In genomic region chr3:195258449-195259145, GRCh38 we compare ENCODE assay signal across 9 cellular contexts. TPM values are rescaled to one million over a fixed set of nuclear protein-coding genes. Genes with fewer than 3 reads are reported as not detected.
DNase-seq lines count a peak whose midpoint lies in the region; ATAC-seq, FAIRE-seq and TF ChIP-seq lines count a peak whose summit lies in the region.
"Had no signal": no experiment of that assay in that cellular context is flagged by ENCODE, and none has a peak within 500 bp of the region (broad histone marks: within the 10 kb centered on the region; RNA-seq: fewer than 3 reads in every experiment).

No MANE protein-coding gene starts in this region.

- no peak overlapping the region for H3K4me3 ChIP-seq in gastrocnemius medialis
- no peak overlapping the region for H3K4me3 ChIP-seq in foreskin fibroblast (ENCODE audit: low read depth in 1 of 2, low read length in 2 of 2)

- TF ChIP-seq POLR2A in GM12892 (IDR thresholded peaks at IDR 0.05; ENCODE audit: low read depth, low read length) (no peak), gastrocnemius medialis (IDR thresholded peaks at IDR 0.05) (no peak)

- TF ChIP-seq CTCF in RWPE1 (conservative IDR thresholded peaks at IDR 0.05; ENCODE audit: low read depth) = no peak
- no peak for TF ChIP-seq CTCF in gastrocnemius medialis (IDR thresholded peaks at IDR 0.05 in 4 of 5, conservative IDR thresholded peaks at IDR 0.05 in 1 of 5)
- no peak for TF ChIP-seq CTCF in foreskin fibroblast (IDR thresholded peaks at IDR 0.05; ENCODE audit: low read depth, low read length)

- H3K27ac ChIP-seq in RWPE1 = peak overlapping the region; percentile 83
- peak overlapping the region; percentile 65 for H3K27ac ChIP-seq in epithelial cell of prostate
- peak overlapping the region; percentile 78 to 87 (median 84) for H3K27ac ChIP-seq in gastrocnemius medialis

- H3K27me3 ChIP-seq in gastrocnemius medialis = no peaks in the 10 kb centered on the region

- H3K36me3 ChIP-seq in gastrocnemius medialis = no peaks in the 10 kb centered on the region

- peaks cover 14 to 27% of the 10 kb centered on the region in 2 donors for H3K4me1 ChIP-seq in gastrocnemius medialis

- DNase-seq in GM12892 (ENCODE audit: insufficient read length) = no peak
- DNase-seq in RWPE1 (ENCODE audit: low spot score) = no peak
- DNase-seq in epithelial cell of prostate (ENCODE audit: low read depth, low spot score) = no peak
- no peak for DNase-seq in gastrocnemius medialis
- no peak for DNase-seq in RCC 7860 (ENCODE audit: low spot score)
- no peak for DNase-seq in hippocampal formation (lab: John Stamatoyannopoulos, UW)
- no peak for DNase-seq in foreskin fibroblast

- ATAC-seq in gastrocnemius medialis (no peak), GM21737 (IDR thresholded peaks at IDR 0.05; ENCODE audit: unreplicated experiment) (no peak)

- CTCF ChIA-PET in RWPE1 (lab: Yijun Ruan, JAX) = interaction anchor here (0.6 to 1.6 kb wide), 5 partner anchors 13 to 576 kb away, joined by 3 to 10 read pairs (median 7); partner anchors contain the start of gene XXYLT1

- POLR2A ChIA-PET in RWPE1 (lab: Yijun Ruan, JAX; ENCODE audit: low non-redundant PET) = no interaction called here

- FAIRE-seq in GM12892 (lab: Jason Lieb, UNC) (peak; percentile 50), RCC 7860 (lab: Jason Lieb, UNC) (no peak)
- FAIRE-seq: urothelium cell line had no signal

- in situ Hi-C loops in gastrocnemius medialis (cut with MboI; ENCODE audit: low sequenced_read_pairs in 4 of 4) = loop anchor here in 3 of 4 donors (10.0 to 25.0 kb wide), 3 partner anchors 104 to 254 kb away; no protein-coding TSS in a partner anchor

- intact Hi-C loops in gastrocnemius medialis (cut with DNase I; ENCODE audit: low total_unique reads) = loop anchor here (5.0 kb wide), 3 partner anchors 86 to 491 kb away; no protein-coding TSS in a partner anchor

- no peaks in the 10 kb centered on the region for H3K9me3 ChIP-seq in gastrocnemius medialis

RNA-seq across cellular contexts. Expression of gene XXYLT1, which starts 12.4 kb away (rescaled TPM):
- polyA plus RNA-seq in GM12892 (2012; ENCODE audit: missing spikeins) = 4.8 TPM
- total RNA-seq in gastrocnemius medialis = 1 to 10 TPM in 2 of 4 donors, under 1 TPM in 2; 0.87 to 3.1 (median 1.3) TPM
